In the genomic region with DNA sequence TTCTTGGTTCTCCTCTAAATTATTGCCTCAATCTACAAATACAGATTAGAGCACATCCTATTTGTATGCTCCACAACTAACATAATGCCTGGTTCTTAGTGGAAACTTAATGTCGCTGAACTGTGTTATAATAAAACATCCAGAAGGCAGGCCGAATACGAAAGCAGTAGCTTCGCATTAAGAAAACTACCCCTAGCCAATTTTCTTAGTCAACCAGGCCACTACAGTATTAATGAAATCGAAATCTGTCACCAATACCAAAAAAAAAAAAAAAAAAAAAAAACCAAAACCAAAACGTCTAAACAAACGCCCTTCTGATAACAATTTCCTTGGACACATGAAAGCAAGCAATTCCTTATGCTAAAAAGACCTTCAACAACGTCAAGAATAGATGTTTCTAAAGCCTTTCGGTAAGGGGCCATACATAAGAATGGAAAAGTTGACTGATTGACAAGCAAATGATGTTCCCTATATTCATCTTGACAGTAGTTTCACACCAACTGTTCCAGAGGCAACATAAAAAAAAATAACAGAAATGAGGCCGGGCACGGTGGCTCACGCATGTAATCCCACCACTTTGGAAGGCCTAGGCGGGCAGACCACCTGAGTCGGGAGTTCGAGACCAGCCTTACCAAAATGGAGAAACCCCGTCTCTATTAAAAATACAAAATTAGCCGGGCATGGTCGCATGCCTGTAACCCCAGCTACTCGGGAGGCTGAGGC, we compare ENCODE assay signal across 3 cellular contexts.
TF ChIP-seq lines count a peak whose summit lies in the region.

No MANE protein-coding gene starts in this region.

TF ChIP-seq in A549, 52 proteins besides CTCF, POLR2A, EP300 and RAD21:
- TF ChIP-seq SMC3 (IDR thresholded peaks at IDR 0.05) (no peak), POLR2AphosphoS2 (conservative IDR thresholded peaks at IDR 0.05; ENCODE audit: low read length) (no peak), FOXS1 (CRISPR knock-in tag; IDR thresholded peaks at IDR 0.05) (no peak), FOSL2 (IDR thresholded peaks at IDR 0.05) (no peak), FOSL2 (CRISPR knock-in tag; IDR thresholded peaks at IDR 0.05) (no peak), HEYL (CRISPR knock-in tag; IDR thresholded peaks at IDR 0.05) (no peak), SREBF2 (IDR thresholded peaks at IDR 0.05) (no peak), CBX8 (IDR thresholded peaks at IDR 0.05) (no peak), MYC (IDR thresholded peaks at IDR 0.05; ENCODE audit: borderline replicate concordance, low read length) (no peak), HDAC2 (IDR thresholded peaks at IDR 0.05) (no peak), NR3C1 (IDR thresholded peaks at IDR 0.05) (no peak), TP53 (CRISPR knock-in tag; IDR thresholded peaks at IDR 0.05) (no peak), KDM5A (IDR thresholded peaks at IDR 0.05) (no peak), HOXB13 (CRISPR knock-in tag; IDR thresholded peaks at IDR 0.05; ENCODE audit: low read depth) (no peak)
- TF ChIP-seq, protein P1, sequence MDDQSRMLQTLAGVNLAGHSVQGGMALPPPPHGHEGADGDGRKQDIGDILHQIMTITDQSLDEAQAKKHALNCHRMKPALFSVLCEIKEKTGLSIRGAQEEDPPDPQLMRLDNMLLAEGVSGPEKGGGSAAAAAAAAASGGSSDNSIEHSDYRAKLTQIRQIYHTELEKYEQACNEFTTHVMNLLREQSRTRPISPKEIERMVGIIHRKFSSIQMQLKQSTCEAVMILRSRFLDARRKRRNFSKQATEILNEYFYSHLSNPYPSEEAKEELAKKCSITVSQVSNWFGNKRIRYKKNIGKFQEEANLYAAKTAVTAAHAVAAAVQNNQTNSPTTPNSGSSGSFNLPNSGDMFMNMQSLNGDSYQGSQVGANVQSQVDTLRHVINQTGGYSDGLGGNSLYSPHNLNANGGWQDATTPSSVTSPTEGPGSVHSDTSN (IDR thresholded peaks at IDR 0.05), result no peak
- TF ChIP-seq, protein P2, sequence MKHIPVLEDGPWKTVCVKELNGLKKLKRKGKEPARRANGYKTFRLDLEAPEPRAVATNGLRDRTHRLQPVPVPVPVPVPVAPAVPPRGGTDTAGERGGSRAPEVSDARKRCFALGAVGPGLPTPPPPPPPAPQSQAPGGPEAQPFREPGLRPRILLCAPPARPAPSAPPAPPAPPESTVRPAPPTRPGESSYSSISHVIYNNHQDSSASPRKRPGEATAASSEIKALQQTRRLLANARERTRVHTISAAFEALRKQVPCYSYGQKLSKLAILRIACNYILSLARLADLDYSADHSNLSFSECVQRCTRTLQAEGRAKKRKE (CRISPR knock-in tag; IDR thresholded peaks at IDR 0.05; ENCODE audit: low read depth), result no peak
- TF ChIP-seq, protein P3, sequence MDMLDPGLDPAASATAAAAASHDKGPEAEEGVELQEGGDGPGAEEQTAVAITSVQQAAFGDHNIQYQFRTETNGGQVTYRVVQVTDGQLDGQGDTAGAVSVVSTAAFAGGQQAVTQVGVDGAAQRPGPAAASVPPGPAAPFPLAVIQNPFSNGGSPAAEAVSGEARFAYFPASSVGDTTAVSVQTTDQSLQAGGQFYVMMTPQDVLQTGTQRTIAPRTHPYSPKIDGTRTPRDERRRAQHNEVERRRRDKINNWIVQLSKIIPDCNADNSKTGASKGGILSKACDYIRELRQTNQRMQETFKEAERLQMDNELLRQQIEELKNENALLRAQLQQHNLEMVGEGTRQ (IDR thresholded peaks at IDR 0.05), result no peak
- TF ChIP-seq, protein P4, sequence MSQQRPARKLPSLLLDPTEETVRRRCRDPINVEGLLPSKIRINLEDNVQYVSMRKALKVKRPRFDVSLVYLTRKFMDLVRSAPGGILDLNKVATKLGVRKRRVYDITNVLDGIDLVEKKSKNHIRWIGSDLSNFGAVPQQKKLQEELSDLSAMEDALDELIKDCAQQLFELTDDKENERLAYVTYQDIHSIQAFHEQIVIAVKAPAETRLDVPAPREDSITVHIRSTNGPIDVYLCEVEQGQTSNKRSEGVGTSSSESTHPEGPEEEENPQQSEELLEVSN (IDR thresholded peaks at IDR 0.05; ENCODE audit: borderline replicate concordance, low read depth), result no peak

TF ChIP-seq in IMR-90, 13 proteins besides CTCF, POLR2A, EP300 and RAD21:
- TF ChIP-seq, protein P3 (IDR thresholded peaks at IDR 0.05; ENCODE audit: low read depth, low read length), result no peak
- TF ChIP-seq MAFK (IDR thresholded peaks at IDR 0.05; ENCODE audit: low read depth, low read length), result no peak
- no peak for TF ChIP-seq BHLHE40 (IDR thresholded peaks at IDR 0.05; ENCODE audit: low read depth, low read length)

TF ChIP-seq in HepG2, 621 proteins besides CTCF, POLR2A, EP300 and RAD21:
- TF ChIP-seq, protein P5, sequence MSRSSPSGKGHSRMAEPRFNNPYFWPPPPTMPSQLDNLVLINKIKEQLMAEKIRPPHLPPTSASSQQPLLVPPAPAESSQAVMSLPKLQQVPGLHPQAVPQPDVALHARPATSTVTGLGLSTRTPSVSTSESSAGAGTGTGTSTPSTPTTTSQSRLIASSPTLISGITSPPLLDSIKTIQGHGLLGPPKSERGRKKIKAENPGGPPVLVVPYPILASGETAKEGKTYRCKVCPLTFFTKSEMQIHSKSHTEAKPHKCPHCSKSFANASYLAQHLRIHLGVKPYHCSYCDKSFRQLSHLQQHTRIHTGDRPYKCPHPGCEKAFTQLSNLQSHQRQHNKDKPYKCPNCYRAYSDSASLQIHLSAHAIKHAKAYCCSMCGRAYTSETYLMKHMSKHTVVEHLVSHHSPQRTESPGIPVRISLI (CRISPR knock-in tag; IDR thresholded peaks at IDR 0.05; ENCODE audit: borderline replicate concordance), result no peak
- TF ChIP-seq, protein P6, sequence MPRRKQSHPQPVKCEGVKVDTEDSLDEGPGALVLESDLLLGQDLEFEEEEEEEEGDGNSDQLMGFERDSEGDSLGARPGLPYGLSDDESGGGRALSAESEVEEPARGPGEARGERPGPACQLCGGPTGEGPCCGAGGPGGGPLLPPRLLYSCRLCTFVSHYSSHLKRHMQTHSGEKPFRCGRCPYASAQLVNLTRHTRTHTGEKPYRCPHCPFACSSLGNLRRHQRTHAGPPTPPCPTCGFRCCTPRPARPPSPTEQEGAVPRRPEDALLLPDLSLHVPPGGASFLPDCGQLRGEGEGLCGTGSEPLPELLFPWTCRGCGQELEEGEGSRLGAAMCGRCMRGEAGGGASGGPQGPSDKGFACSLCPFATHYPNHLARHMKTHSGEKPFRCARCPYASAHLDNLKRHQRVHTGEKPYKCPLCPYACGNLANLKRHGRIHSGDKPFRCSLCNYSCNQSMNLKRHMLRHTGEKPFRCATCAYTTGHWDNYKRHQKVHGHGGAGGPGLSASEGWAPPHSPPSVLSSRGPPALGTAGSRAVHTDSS (CRISPR knock-in tag; conservative IDR thresholded peaks at IDR 0.05), result no peak
- TF ChIP-seq HOXA9 (CRISPR knock-in tag; IDR thresholded peaks at IDR 0.05; ENCODE audit: borderline replicate concordance) (no peak), TMF1 (CRISPR knock-in tag; IDR thresholded peaks at IDR 0.05; ENCODE audit: low read depth) (no peak), ZFP36 (IDR thresholded peaks at IDR 0.05; ENCODE audit: borderline replicate concordance, low read depth, low read length, partially characterized antibody) (no peak), ZNF224 (CRISPR knock-in tag; IDR thresholded peaks at IDR 0.05) (no peak), HNRNPH1 (optimal IDR thresholded peaks at IDR 0.05; ENCODE audit: low read depth, low read length) (no peak)
- TF ChIP-seq, protein P7, sequence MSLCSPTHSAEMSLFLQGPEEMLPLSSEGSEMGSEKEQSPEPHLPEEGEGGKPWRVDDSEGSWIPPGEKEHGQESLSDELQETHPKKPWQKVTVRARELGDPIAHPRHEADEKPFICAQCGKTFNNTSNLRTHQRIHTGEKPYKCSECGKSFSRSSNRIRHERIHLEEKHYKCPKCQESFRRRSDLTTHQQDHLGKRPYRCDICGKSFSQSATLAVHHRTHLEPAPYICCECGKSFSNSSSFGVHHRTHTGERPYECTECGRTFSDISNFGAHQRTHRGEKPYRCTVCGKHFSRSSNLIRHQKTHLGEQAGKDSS (CRISPR knock-in tag; IDR thresholded peaks at IDR 0.05; ENCODE audit: borderline replicate concordance, low read depth), result no peak
- TF ChIP-seq, protein P8, sequence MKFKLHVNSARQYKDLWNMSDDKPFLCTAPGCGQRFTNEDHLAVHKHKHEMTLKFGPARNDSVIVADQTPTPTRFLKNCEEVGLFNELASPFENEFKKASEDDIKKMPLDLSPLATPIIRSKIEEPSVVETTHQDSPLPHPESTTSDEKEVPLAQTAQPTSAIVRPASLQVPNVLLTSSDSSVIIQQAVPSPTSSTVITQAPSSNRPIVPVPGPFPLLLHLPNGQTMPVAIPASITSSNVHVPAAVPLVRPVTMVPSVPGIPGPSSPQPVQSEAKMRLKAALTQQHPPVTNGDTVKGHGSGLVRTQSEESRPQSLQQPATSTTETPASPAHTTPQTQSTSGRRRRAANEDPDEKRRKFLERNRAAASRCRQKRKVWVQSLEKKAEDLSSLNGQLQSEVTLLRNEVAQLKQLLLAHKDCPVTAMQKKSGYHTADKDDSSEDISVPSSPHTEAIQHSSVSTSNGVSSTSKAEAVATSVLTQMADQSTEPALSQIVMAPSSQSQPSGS (CRISPR knock-in tag; IDR thresholded peaks at IDR 0.05), result no peak
- TF ChIP-seq, protein P9, sequence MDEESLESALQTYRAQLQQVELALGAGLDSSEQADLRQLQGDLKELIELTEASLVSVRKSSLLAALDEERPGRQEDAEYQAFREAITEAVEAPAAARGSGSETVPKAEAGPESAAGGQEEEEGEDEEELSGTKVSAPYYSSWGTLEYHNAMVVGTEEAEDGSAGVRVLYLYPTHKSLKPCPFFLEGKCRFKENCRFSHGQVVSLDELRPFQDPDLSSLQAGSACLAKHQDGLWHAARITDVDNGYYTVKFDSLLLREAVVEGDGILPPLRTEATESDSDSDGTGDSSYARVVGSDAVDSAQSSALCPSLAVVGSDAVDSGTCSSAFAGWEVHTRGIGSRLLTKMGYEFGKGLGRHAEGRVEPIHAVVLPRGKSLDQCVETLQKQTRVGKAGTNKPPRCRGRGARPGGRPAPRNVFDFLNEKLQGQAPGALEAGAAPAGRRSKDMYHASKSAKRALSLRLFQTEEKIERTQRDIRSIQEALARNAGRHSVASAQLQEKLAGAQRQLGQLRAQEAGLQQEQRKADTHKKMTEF (CRISPR knock-in tag; IDR thresholded peaks at IDR 0.05), result no peak
